ENCODE assay signal across 8 cellular contexts in genomic region chr1:7783826-7784491, GRCh38. TPM values are rescaled to one million over a fixed set of nuclear protein-coding genes. Genes with fewer than 3 reads are reported as not detected.
DNase-seq lines count a peak whose midpoint lies in the region; FAIRE-seq and TF ChIP-seq lines count a peak whose summit lies in the region.

Gene PER3, plus strand, starts transcription at chr1:7784291. Its CDS starts 587 bp downstream, at chr1:7784878.

- H3K4me1 Mint-ChIP-seq in H9: peaks cover 6 to 7% of the 10 kb centered on the region in 2 experiments
- peaks cover 22% of the 10 kb centered on the region for H3K4me1 Mint-ChIP-seq in activated naive CD4-positive, alpha-beta T cell treated with anti-CD3 and anti-CD28 coated beads for 36 hours (ENCODE audit: low read depth)

- no peak within 1 kb of the TSS for H2BK20ac ChIP-seq in H9 (ENCODE audit: low read depth, low read length, poor library complexity, severe bottlenecking)

- H3K4ac ChIP-seq in H9 (ENCODE audit: low read depth, low read length) (no peak within 1 kb of the TSS), neuronal stem cell (ENCODE audit: low read length) (no peak within 1 kb of the TSS)

- peaks cover 11 to 12% of the 10 kb centered on the region in 2 experiments for H3K9me3 Mint-ChIP-seq in H9
- no peaks in the 10 kb centered on the region for H3K9me3 Mint-ChIP-seq in activated naive CD4-positive, alpha-beta T cell treated with anti-CD3 and anti-CD28 coated beads for 36 hours

- H3K36me3 ChIP-seq in MG63: peaks cover 10% of the 10 kb centered on the region
- H3K36me3 ChIP-seq in SJSA1: peaks cover 64% of the 10 kb centered on the region
- H3K36me3 ChIP-seq in neuronal stem cell (replicated peaks in 1 of 2; ENCODE audit: control insufficient read depth in 2 of 2, insufficient read depth in 2 of 2, low read length in 2 of 2): peaks cover 11 to 51% of the 10 kb centered on the region in 2 donors

- H3K79me2 ChIP-seq in H9 (ENCODE audit: insufficient read depth, low read length): no peaks in the 10 kb centered on the region

- intact Hi-C loops in activated naive CD4-positive, alpha-beta T cell treated with anti-CD3 and anti-CD28 coated beads for 36 hours (cut with micrococcal nuclease): loop anchor here (1.0 to 10.0 kb wide), 4 partner anchors 13 to 1031 kb away; partner anchors contain the start of genes PARK7, RERE and VAMP3

- H3T11ph ChIP-seq in H9 (ENCODE audit: low read length): no peak within 1 kb of the TSS

- H3K23ac ChIP-seq in H9 (ENCODE audit: insufficient read length, low read depth, low read length) (no peak within 1 kb of the TSS), neuronal stem cell (ENCODE audit: low read depth, low read length, poor library complexity) (peak within 1 kb of the TSS; percentile 61)

- no peaks in the 10 kb centered on the region for H4K20me1 ChIP-seq in H9 (ENCODE audit: control insufficient read depth, insufficient read depth, insufficient read length)

- no peak within 1 kb of the TSS for H4K5ac ChIP-seq in H9 (ENCODE audit: insufficient read length, low read depth, low read length)

- H3K4me1 ChIP-seq in H9 (ENCODE audit: insufficient read depth, low read length) (no peaks in the 10 kb centered on the region), SJSA1 (replicated peaks) (peaks cover 16% of the 10 kb centered on the region), neuronal stem cell (ENCODE audit: control insufficient read depth in 2 of 2, insufficient read depth in 1 of 2, low read depth in 1 of 2, low read length in 2 of 2) (no peaks in the 10 kb centered on the region)

- peaks cover 12% of the 10 kb centered on the region for H3K27me3 Mint-ChIP-seq in H9 (ENCODE audit: low read depth)
- H3K27me3 Mint-ChIP-seq in activated naive CD4-positive, alpha-beta T cell treated with anti-CD3 and anti-CD28 coated beads for 36 hours (ENCODE audit: low read depth): no peaks in the 10 kb centered on the region

- no peak within 1 kb of the TSS for H2BK5ac ChIP-seq in H9 (ENCODE audit: insufficient read length, low read length)
- H2BK5ac ChIP-seq in neuronal stem cell (ENCODE audit: low read length): no peak within 1 kb of the TSS

- in situ Hi-C loops in G401 (cut with HindIII; ENCODE audit: low sequenced_read_pairs): no loop called here

- H2BK120ac ChIP-seq in H9 (ENCODE audit: low read depth, low read length, poor library complexity, severe bottlenecking) (no peak within 1 kb of the TSS), neuronal stem cell (ENCODE audit: low read depth, low read length) (peak within 1 kb of the TSS; percentile 41)

- no peak within 1 kb of the TSS for H3K56ac ChIP-seq in H9 (ENCODE audit: insufficient read length, low read depth, low read length)

- H3K27me3 ChIP-seq in H9 (ENCODE audit: insufficient read depth, low read length) (no peaks in the 10 kb centered on the region; the same call in 1 of the 2 replicates), MG63 (no peaks in the 10 kb centered on the region), SJSA1 (replicated peaks) (no peaks in the 10 kb centered on the region), neuronal stem cell (ENCODE audit: control insufficient read depth in 3 of 3, insufficient read depth in 3 of 3, low read depth in 1 of 3, low read length in 3 of 3) (no peaks in the 10 kb centered on the region)

- H2BK12ac ChIP-seq in H9 (ENCODE audit: insufficient read length, low read depth, low read length) (no peak within 1 kb of the TSS), neuronal stem cell (ENCODE audit: low read length) (peak within 1 kb of the TSS; percentile 44)

- H4K91ac ChIP-seq in H9 (ENCODE audit: insufficient read length, low read depth, low read length) (no peak within 1 kb of the TSS), neuronal stem cell (ENCODE audit: low read depth, low read length, poor library complexity) (no peak within 1 kb of the TSS)

- no CpG with 5 or more reads among the region's 90 CpGs for WGBS in H9 (ENCODE audit: extremely low coverage, insufficient read length, low lambda C conversion rate)
- no CpG with 5 or more reads among the region's 90 CpGs for WGBS in neuronal stem cell (ENCODE audit: extremely low coverage in 2 of 2, insufficient read length in 2 of 2, insufficient replicate concordance in 1 of 2), 2 donors

- peak within 1 kb of the TSS; percentile 47 for H3K4me3 ChIP-seq in MG63
- H3K4me3 ChIP-seq in SJSA1: peak within 1 kb of the TSS; percentile 70
- peak within 1 kb of the TSS; percentile 44 to 69 for H3K4me3 ChIP-seq in neuronal stem cell (ENCODE audit: low read length in 2 of 2)

- DNase-seq in G401 (ENCODE audit: low spot score): peak; percentile 97
- peak; percentile 98 for DNase-seq in H9
- peak; percentile 96 for DNase-seq in MG63
- peak; percentile 97 to 98 for DNase-seq in SJSA1 (ENCODE audit: low read depth in 1 of 2, low spot score in 2 of 2)
- DNase-seq in activated naive CD4-positive, alpha-beta T cell treated with anti-CD3 and anti-CD28 coated beads for 36 hours: peak; percentile 85
- peak; percentile 98 to 99 for DNase-seq in frontal cortex (ENCODE audit: low spot score in 2 of 2)
- DNase-seq in neuronal stem cell (ENCODE audit: low spot score): peak; percentile 97
- DNase-seq in stromal cell of bone marrow (ENCODE audit: low read depth): peak; percentile 94

- H2AFZ ChIP-seq in H9 (ENCODE audit: low read length): no peak within 1 kb of the TSS
- H2AFZ ChIP-seq in neuronal stem cell (ENCODE audit: low read length): peak within 1 kb of the TSS; percentile 87

- no peak for FAIRE-seq in frontal cortex (lab: Jason Lieb, UNC)

- TF ChIP-seq CTCF in H9 (conservative IDR thresholded peaks at IDR 0.05): no peak

- CTCF ChIA-PET in activated naive CD4-positive, alpha-beta T cell treated with anti-CD3 and anti-CD28 coated beads for 36 hours (lab: Charles Lee): no interaction called here

- H2AK5ac ChIP-seq in H9 (ENCODE audit: insufficient read length, low read length) (no peak within 1 kb of the TSS), neuronal stem cell (ENCODE audit: low read depth, low read length) (peak within 1 kb of the TSS; percentile 83)

- H3K27ac Mint-ChIP-seq in H9: peak within 1 kb of the TSS in 1 of 3 experiments; percentile 89; a peak in 2 of 7 replicates
- no peak within 1 kb of the TSS for H3K27ac Mint-ChIP-seq in activated naive CD4-positive, alpha-beta T cell treated with anti-CD3 and anti-CD28 coated beads for 36 hours

- H3K9me3 ChIP-seq in H9 (ENCODE audit: control insufficient read depth, low read depth, low read length): no peaks in the 10 kb centered on the region
- H3K9me3 ChIP-seq in MG63: no peaks in the 10 kb centered on the region
- H3K9me3 ChIP-seq in SJSA1 (replicated peaks): peaks cover 4% of the 10 kb centered on the region; the same call in 1 of the 2 replicates
- peaks cover 5 to 9% of the 10 kb centered on the region in 2 donors for H3K9me3 ChIP-seq in neuronal stem cell (replicated peaks in 1 of 2; ENCODE audit: control insufficient read depth in 2 of 2, insufficient read depth in 1 of 2, low read depth in 1 of 2, low read length in 2 of 2)

- H3K14ac ChIP-seq in H9 (ENCODE audit: insufficient read depth, low read length) (peak within 1 kb of the TSS; percentile 17; the same call in 1 of the 2 replicates), neuronal stem cell (ENCODE audit: low read length) (peak within 1 kb of the TSS; percentile 84)

- H3K27ac ChIP-seq in H9 (ENCODE audit: insufficient read length, low read depth, low read length): no peak within 1 kb of the TSS
- peak within 1 kb of the TSS; percentile 96 for H3K27ac ChIP-seq in SJSA1
- H3K27ac ChIP-seq in neuronal stem cell (replicated peaks; ENCODE audit: low read length): peak within 1 kb of the TSS; percentile 62

- H3K4me2 ChIP-seq in H9 (ENCODE audit: insufficient read depth, insufficient read length, low read length) (peak within 1 kb of the TSS; percentile 38), neuronal stem cell (ENCODE audit: insufficient read depth, low read length, poor library complexity, severe bottlenecking) (peak within 1 kb of the TSS; percentile 38)

- H3K36me3 Mint-ChIP-seq in H9 (ENCODE audit: insufficient read depth in 1 of 3, low read depth in 3 of 3): peaks cover 38 to 60% (median 54%) of the 10 kb centered on the region in 3 experiments
- peaks cover 4% of the 10 kb centered on the region for H3K36me3 Mint-ChIP-seq in activated naive CD4-positive, alpha-beta T cell treated with anti-CD3 and anti-CD28 coated beads for 36 hours (ENCODE audit: low read depth)

- H2BK15ac ChIP-seq in H9 (ENCODE audit: low read depth, low read length) (no peak within 1 kb of the TSS), neuronal stem cell (ENCODE audit: low read length) (peak within 1 kb of the TSS; percentile 47)

- no peak within 1 kb of the TSS for H3K18ac ChIP-seq in H9 (ENCODE audit: insufficient read length, low read depth, low read length)
- peak within 1 kb of the TSS; percentile 92 for H3K18ac ChIP-seq in neuronal stem cell (ENCODE audit: low read length)

- H4K8ac ChIP-seq in H9 (replicated peaks; ENCODE audit: insufficient read length, low read depth, low read length) (no peak within 1 kb of the TSS), neuronal stem cell (ENCODE audit: low read depth, low read length) (no peak within 1 kb of the TSS)

- H3K4me3 Mint-ChIP-seq in H9: peak within 1 kb of the TSS; percentile 75 to 82
- H3K4me3 Mint-ChIP-seq in activated naive CD4-positive, alpha-beta T cell treated with anti-CD3 and anti-CD28 coated beads for 36 hours: peak within 1 kb of the TSS; percentile 70

- H3K9ac ChIP-seq in H9 (ENCODE audit: extremely low read depth, insufficient read length, low read length) (no peak within 1 kb of the TSS), neuronal stem cell (ENCODE audit: low read depth, low read length, poor library complexity) (no peak within 1 kb of the TSS)

- H3K79me1 ChIP-seq in H9 (ENCODE audit: insufficient read depth, low read depth, low read length, poor library complexity, severe bottlenecking) (no peaks in the 10 kb centered on the region), neuronal stem cell (ENCODE audit: low read depth, low read length) (no peaks in the 10 kb centered on the region)

- H3K23me2 ChIP-seq in H9 (ENCODE audit: insufficient read length, low read depth, low read length, poor library complexity, severe bottlenecking): peaks cover 4% of the 10 kb centered on the region

RNA-seq across cellular contexts. Expression of gene PER3, which starts in this region (rescaled TPM):
- total RNA-seq in G401 (2014; rRNA removed; shearing (Covaris generic)): 15.2 and 23.5 TPM in 2 replicates
- total RNA-seq in H9 (2021): 9.0 and 9.3 TPM in 2 replicates
- total RNA-seq in MG63 (2014; rRNA removed; shearing (Covaris generic); ENCODE audit: low replicate concordance): 0.67 and 1.2 TPM in 2 replicates
- total RNA-seq in SJSA1 (2014; rRNA removed; shearing (Covaris generic)): 5.6 and 13.2 TPM in 2 replicates
- 1 to 10 TPM; 2.9 to 3.1 TPM for total RNA-seq in activated naive CD4-positive, alpha-beta T cell treated with anti-CD3 and anti-CD28 coated beads for 36 hours
- total RNA-seq in frontal cortex: 3.7 TPM
- 5.7 TPM for polyA plus RNA-seq in neuronal stem cell (2013, experiment 1 of 2)
- polyA plus RNA-seq in neuronal stem cell (2013, experiment 2 of 2): 6.0 TPM
